ENCODE assay signal across 23 cellular contexts in genomic region chr17:14135906-14136590, GRCh38.
A peak's percentile ranks its signal among the peaks of the same experiment; 100 is the strongest.
DNase-seq lines count a peak whose midpoint lies in the region; ATAC-seq, FAIRE-seq and TF ChIP-seq lines count a peak whose summit lies in the region.
"Had no signal": no experiment of that assay in that cellular context is flagged by ENCODE, and none has a peak within 500 bp of the region (broad histone marks: within the 10 kb centered on the region; RNA-seq: fewer than 3 reads in every experiment).

No MANE protein-coding gene starts in this region.

- peak overlapping the region; percentile 27 for H3K27ac Mint-ChIP-seq in stimulated activated effector memory CD8-positive, alpha-beta T cell treated with anti-CD3 and anti-CD28 coated beads, Interleukin-12 subunit alpha, Interleukin-12 subunit beta, amount 100 ng/mL, for 72 hours
- H3K27ac Mint-ChIP-seq: B cell had no signal

- H3K4me1 Mint-ChIP-seq in activated T-cell treated with anti-CD3 and anti-CD28 coated beads, Interleukin-2, amount 50 U/mL, for 4 hours (ENCODE audit: low read depth): peaks cover 12% of the 10 kb centered on the region
- H3K4me1 Mint-ChIP-seq in stimulated activated effector memory CD8-positive, alpha-beta T cell treated with anti-CD3 and anti-CD28 coated beads, Interleukin-12 subunit alpha, Interleukin-12 subunit beta, amount 100 ng/mL, for 72 hours: peaks cover 5% of the 10 kb centered on the region
- H3K4me1 Mint-ChIP-seq: B cell, CD14-positive monocyte had no signal

- no peaks in the 10 kb centered on the region for H3K36me3 Mint-ChIP-seq in activated T-cell treated with anti-CD3 and anti-CD28 coated beads, Interleukin-2, amount 50 U/mL, for 4 hours (ENCODE audit: insufficient read depth)
- H3K36me3 Mint-ChIP-seq in stimulated activated effector memory CD8-positive, alpha-beta T cell treated with anti-CD3 and anti-CD28 coated beads, Interleukin-12 subunit alpha, Interleukin-12 subunit beta, amount 100 ng/mL, for 72 hours: no peaks in the 10 kb centered on the region
- H3K36me3 Mint-ChIP-seq: CD14-positive monocyte had no signal

- H3K4me3 Mint-ChIP-seq in activated T-cell treated with anti-CD3 and anti-CD28 coated beads, Interleukin-2, amount 50 U/mL, for 4 hours: no peak overlapping the region
- H3K4me3 Mint-ChIP-seq in stimulated activated effector memory CD8-positive, alpha-beta T cell treated with anti-CD3 and anti-CD28 coated beads, Interleukin-12 subunit alpha, Interleukin-12 subunit beta, amount 100 ng/mL, for 72 hours: no peak overlapping the region
- H3K4me3 Mint-ChIP-seq: B cell, CD14-positive monocyte had no signal

- no peak for DNase-seq in activated T-cell treated with anti-CD3 and anti-CD28 coated beads, Interleukin-2, amount 50 U/mL, for 4 hours
- no peak for DNase-seq in activated T-cell treated with anti-CD3 and anti-CD28 coated beads, Interleukin-2, amount 50 U/mL, for 1 hour
- DNase-seq in H54 (ENCODE audit: insufficient read length, low spot score): no peak
- peak; percentile 18 for DNase-seq in amniotic epithelial cell (ENCODE audit: low read depth)
- no peak for DNase-seq in stimulated activated effector memory CD8-positive, alpha-beta T cell treated with anti-CD3 and anti-CD28 coated beads, Interleukin-12 subunit alpha, Interleukin-12 subunit beta, amount 100 ng/mL, for 72 hours (ENCODE audit: low spot score in 2 of 2)
- no peak for DNase-seq in T-helper 9 cell
- DNase-seq: DMS53, GF-D8, IMR-90, NCI-H1092 treated with DMSO at 0.1 percent for 48 hours, NCI-H1436 treated with DMSO at 0.1 percent for 48 hours, NCI-H1930, NCI-H345, NCI-H524 treated with DMSO at 0.1 percent for 48 hours, NCI-H82, Peyer's patch, SJCRH30 had no signal

- FAIRE-seq in H54 (lab: Jason Lieb, UNC): peak; percentile 36
- FAIRE-seq: A549, D721Med had no signal

- TF ChIP-seq POLR2A in H54 (IDR thresholded peaks at IDR 0.05; ENCODE audit: low read depth, low read length): no peak

- no peaks in the 10 kb centered on the region for H3K27me3 Mint-ChIP-seq in activated T-cell treated with anti-CD3 and anti-CD28 coated beads, Interleukin-2, amount 50 U/mL, for 4 hours (ENCODE audit: low read depth)
- H3K27me3 Mint-ChIP-seq: B cell had no signal

- ATAC-seq in activated T-cell treated with anti-CD3 and anti-CD28 coated beads, Interleukin-2, amount 50 U/mL, for 4 hours: peak; percentile 18 to 41
- ATAC-seq in stimulated activated effector memory CD8-positive, alpha-beta T cell treated with anti-CD3 and anti-CD28 coated beads, Interleukin-12 subunit alpha, Interleukin-12 subunit beta, amount 100 ng/mL, for 72 hours: no peak
- ATAC-seq in HG03354 (IDR thresholded peaks at IDR 0.05; ENCODE audit: poor library complexity, severe bottlenecking, unreplicated experiment): no peak
- ATAC-seq: A549, HCT116 had no signal

- H3K9me3 Mint-ChIP-seq in activated T-cell treated with anti-CD3 and anti-CD28 coated beads, Interleukin-2, amount 50 U/mL, for 4 hours: no peaks in the 10 kb centered on the region
- no peaks in the 10 kb centered on the region for H3K9me3 Mint-ChIP-seq in stimulated activated effector memory CD8-positive, alpha-beta T cell treated with anti-CD3 and anti-CD28 coated beads, Interleukin-12 subunit alpha, Interleukin-12 subunit beta, amount 100 ng/mL, for 72 hours
- H3K9me3 Mint-ChIP-seq: CD14-positive monocyte had no signal

Comparison
In these comparisons a context has a peak if more than half of its experiments do, and no peak if none do; other contexts are left out.
1. ATAC-seq: peak in activated T-cell treated with anti-CD3 and anti-CD28 coated beads, Interleukin-2, amount 50 U/mL, for 4 hours (2 of 2); none in stimulated activated effector memory CD8-positive, alpha-beta T cell treated with anti-CD3 and anti-CD28 coated beads, Interleukin-12 subunit alpha, Interleukin-12 subunit beta, amount 100 ng/mL, for 72 hours (single experiment) and HG03354 (single experiment).